In genomic region chr17:73899839-73900238, GRCh38 we compare ENCODE assay signal across 22 cellular contexts.
"Had no signal": no experiment of that assay in that cellular context is flagged by ENCODE, and none has a peak within 500 bp of the region (broad histone marks: within the 10 kb centered on the region; RNA-seq: fewer than 3 reads in every experiment).

No MANE protein-coding gene starts in this region.

- H3K4me3 ChIP-seq: coronary artery, lower lobe of right lung, ovary, psoas muscle, sigmoid colon, stomach, thyroid gland, uterus had no signal

- H3K27ac ChIP-seq: coronary artery, lower lobe of right lung, ovary, psoas muscle, sigmoid colon, stomach, thyroid gland, uterus had no signal

- H3K9me3 ChIP-seq: lower lobe of right lung, ovary, psoas muscle, sigmoid colon, stomach, thyroid gland, uterus had no signal

- H3K4me1 ChIP-seq: psoas muscle, uterus had no signal

- H3K27ac Mint-ChIP-seq: effector memory CD8-positive, alpha-beta T cell; immature natural killer cell; nephron; stimulated activated effector memory CD8-positive, alpha-beta T cell treated with anti-CD3 and anti-CD28 coated beads, Interleukin-12 subunit alpha, Interleukin-12 subunit beta, amount 100 ng/mL, for 72 hours had no signal

- H3K27me3 ChIP-seq: ovary had no signal

- FAIRE-seq: frontal cortex, keratinocyte had no signal

- H3K36me3 Mint-ChIP-seq: immature natural killer cell; stimulated activated effector memory CD8-positive, alpha-beta T cell treated with anti-CD3 and anti-CD28 coated beads, Interleukin-12 subunit alpha, Interleukin-12 subunit beta, amount 100 ng/mL, for 72 hours had no signal

- DNase-seq: dermis blood vessel endothelial cell; effector memory CD8-positive, alpha-beta T cell; hypothalamus; immature natural killer cell; left ventricle myocardium superior; lower lobe of right lung; nucleus accumbens; ovary; psoas muscle; right cardiac atrium; sigmoid colon; stimulated activated CD4-positive, alpha-beta T cell treated with anti-CD3 and anti-CD28 coated beads, Interleukin-2, amount 100 ng/mL, for 24 hours; stimulated activated CD4-positive, alpha-beta T cell treated with anti-CD3 and anti-CD28 coated beads, Interleukin-4, amount 100 ng/mL, for 24 hours; stimulated activated naive CD4-positive, alpha-beta T cell treated with Interleukin-2 at 50 U/mL for 16 hours; stomach; thyroid gland; uterus had no signal

- H3K4me3 Mint-ChIP-seq: effector memory CD8-positive, alpha-beta T cell; immature natural killer cell; nephron; stimulated activated effector memory CD8-positive, alpha-beta T cell treated with anti-CD3 and anti-CD28 coated beads, Interleukin-12 subunit alpha, Interleukin-12 subunit beta, amount 100 ng/mL, for 72 hours had no signal

- H3K9me3 Mint-ChIP-seq: effector memory CD8-positive, alpha-beta T cell; immature natural killer cell; stimulated activated effector memory CD8-positive, alpha-beta T cell treated with anti-CD3 and anti-CD28 coated beads, Interleukin-12 subunit alpha, Interleukin-12 subunit beta, amount 100 ng/mL, for 72 hours had no signal

- H3K36me3 ChIP-seq: lower lobe of right lung, ovary, sigmoid colon, stomach, thyroid gland, uterus had no signal
